In genomic region chr9:21812945-21813568, GRCh38 we compare ENCODE assay signal across 8 cellular contexts. TPM values are rescaled to one million over a fixed set of nuclear protein-coding genes. Genes with fewer than 3 reads are reported as not detected.
DNase-seq lines count a peak whose midpoint lies in the region; ATAC-seq and TF ChIP-seq lines count a peak whose summit lies in the region.

No MANE protein-coding gene starts in this region.

- no peak for TF ChIP-seq POLR2A in tibial nerve (IDR thresholded peaks at IDR 0.05)

- H3K4me1 ChIP-seq in NT2/D1 (ENCODE audit: insufficient read depth, insufficient read length) (peaks cover 2% of the 10 kb centered on the region), tibial nerve (peaks cover 0 to 43% (median 1%) of the 10 kb centered on the region in 4 donors)

- WGBS in tibial nerve, 2 donors, result 57 to 64% methylated on average over 5 of the region's 5 CpGs

- TF ChIP-seq EP300 in tibial nerve (IDR thresholded peaks at IDR 0.05), result no peak

- DNase-seq in C1 segment of cervical spinal cord (lab: John Stamatoyannopoulos, UW) (peak in 11 of 14 donors; percentile 18 to 71 (median 44)), NT2/D1 (ENCODE audit: low read depth, low spot score) (peak; percentile 50), activated T-helper 1 cell treated with Interleukin-2 at 50 U/mL for 16 hours (ENCODE audit: low read depth) (peak; percentile 43), foreskin fibroblast (peak; percentile 71 to 89), omental fat pad (ENCODE audit: low spot score) (peak; percentile 49), tibial nerve (ENCODE audit: low spot score in 2 of 2) (peak; percentile 61 to 65)

- H3K4me3 ChIP-seq in NT2/D1 (ENCODE audit: insufficient read length, low read depth) (no peak overlapping the region), foreskin fibroblast (ENCODE audit: low read depth in 1 of 2, low read length in 2 of 2) (no peak overlapping the region), tibial nerve (no peak overlapping the region)

- H3K9me3 ChIP-seq in NT2/D1 (ENCODE audit: insufficient read depth, low read length), result peaks cover 2% of the 10 kb centered on the region; the same call in 1 of the 2 replicates
- no peaks in the 10 kb centered on the region for H3K9me3 ChIP-seq in tibial nerve

- ATAC-seq in GM19035 (IDR thresholded peaks at IDR 0.05; ENCODE audit: unreplicated experiment) (peak; percentile 64), HG03432 (IDR thresholded peaks at IDR 0.05; ENCODE audit: unreplicated experiment) (peak; percentile 71), omental fat pad (ENCODE audit: low FRiP score) (peak; percentile 71)

- H3K27me3 ChIP-seq in NT2/D1 (ENCODE audit: insufficient read depth, insufficient read length) (no peaks in the 10 kb centered on the region), tibial nerve (no peaks in the 10 kb centered on the region)

- TF ChIP-seq CTCF in foreskin fibroblast (IDR thresholded peaks at IDR 0.05; ENCODE audit: low read depth, low read length) (peak; percentile 81), omental fat pad (IDR thresholded peaks at IDR 0.05) (peak in 1 of 3 donors; percentile 23), tibial nerve (IDR thresholded peaks at IDR 0.05) (peak; percentile 65 to 80 (median 79))

- H3K36me3 ChIP-seq in NT2/D1 (ENCODE audit: insufficient read depth, insufficient read length, low read length), result peaks cover 87% of the 10 kb centered on the region
- H3K36me3 ChIP-seq in tibial nerve, result peaks cover 0 to 62% (median 10%) of the 10 kb centered on the region in 3 donors

- H3K27ac ChIP-seq in tibial nerve, result peak overlapping the region in 2 of 4 donors; percentile 5 to 22

- no peak overlapping the region for H3K9ac ChIP-seq in NT2/D1 (ENCODE audit: insufficient read length, low read depth)

RNA-seq across cellular contexts. Expression of gene MTAP, which starts 10.6 kb away (rescaled TPM):
- 10 to 100 TPM; 22.2 to 27.0 (median 25.4) TPM for total RNA-seq in omental fat pad
- total RNA-seq in tibial nerve, result 10 to 100 TPM; 20.4 to 50.2 (median 30.4) TPM
